1 cellular context compared by ENCODE assay signal in genomic region chr10:92238586-92239098, GRCh38.
TF ChIP-seq lines count a peak whose summit lies in the region.

No MANE protein-coding gene starts in this region.

TF ChIP-seq in GM23338, 12 proteins besides CTCF, POLR2A, EP300 and RAD21 (continued from another document):
- TF ChIP-seq REST (IDR thresholded peaks at IDR 0.05; ENCODE audit: unreplicated experiment) = no peak
- no peak for TF ChIP-seq STAT1 (IDR thresholded peaks at IDR 0.05; ENCODE audit: unreplicated experiment)
- TF ChIP-seq ETS1 (IDR thresholded peaks at IDR 0.05) = no peak
- no peak for TF ChIP-seq EZH2phosphoT487 (IDR thresholded peaks at IDR 0.05; ENCODE audit: unreplicated experiment)
- TF ChIP-seq NANOG (IDR thresholded peaks at IDR 0.05; ENCODE audit: borderline replicate concordance) = no peak
- no peak for TF ChIP-seq EZH2 (IDR thresholded peaks at IDR 0.05; ENCODE audit: low read depth, unreplicated experiment)
